ENCODE assay signal across 1 cellular context in the genomic region with DNA sequence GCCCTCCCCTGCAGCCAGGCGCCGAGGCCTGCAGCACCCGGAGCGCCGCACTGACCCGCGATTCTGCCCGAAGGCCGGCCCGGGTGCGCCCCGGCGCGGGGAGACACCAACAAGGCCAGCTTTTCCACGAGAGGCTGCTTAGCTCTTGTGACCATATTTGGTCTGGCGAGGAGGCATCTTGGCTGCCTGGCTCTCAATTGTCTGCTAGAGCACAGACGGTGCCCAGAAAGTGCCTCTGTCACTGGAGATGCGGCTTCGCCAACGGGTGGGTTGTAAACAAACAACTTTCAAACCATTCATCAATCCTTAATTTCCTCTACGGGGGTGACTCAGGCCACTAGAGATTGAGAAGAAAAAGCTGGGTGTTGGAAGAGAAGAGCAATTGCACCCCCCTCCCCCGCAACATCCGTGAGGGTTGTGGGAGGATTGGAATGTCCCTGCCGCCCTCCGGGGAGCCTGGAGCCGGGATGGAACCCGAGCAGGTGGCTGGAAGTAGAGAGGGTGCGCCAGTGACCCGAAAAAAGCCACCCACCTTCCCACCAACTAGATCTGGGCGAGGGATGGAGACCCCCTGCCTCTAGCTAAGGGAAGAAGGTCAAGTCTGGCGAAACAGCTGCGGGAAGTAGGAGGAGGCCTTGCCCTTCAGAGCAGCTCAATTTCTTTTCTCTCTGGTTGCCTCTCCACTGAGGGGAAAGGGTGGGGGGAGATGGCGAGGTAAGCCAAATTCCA.
TF ChIP-seq lines count a peak whose summit lies in the region.

No MANE protein-coding gene starts in this region.

TF ChIP-seq in GM12878, 131 proteins besides CTCF, POLR2A, EP300 and RAD21 (continued from another document and continues in another):
- TF ChIP-seq TBL1XR1 (IDR thresholded peaks at IDR 0.05; ENCODE audit: low read depth, low read length) = 0 out of 2 replicates have a peak, but pooled peaks have one; percentile 3
- TF ChIP-seq IKZF2 (IDR thresholded peaks at IDR 0.05) = peak in 1 of 2 experiments; percentile 65; a peak in 3 of 4 replicates
- TF ChIP-seq RB1 (IDR thresholded peaks at IDR 0.05; ENCODE audit: borderline replicate concordance) = peak; percentile 18; the same call in 1 of the 2 replicates
- TF ChIP-seq PML (IDR thresholded peaks at IDR 0.05; ENCODE audit: low read length) = peak; percentile 53; the same call in 1 of the 2 replicates
- TF ChIP-seq RUNX3 (IDR thresholded peaks at IDR 0.05; ENCODE audit: low read length) = peak; percentile 42
- TF ChIP-seq TCF3 (IDR thresholded peaks at IDR 0.05; ENCODE audit: borderline replicate concordance, insufficient read depth, low read depth, low read length) = no peak
- no peak for TF ChIP-seq NR2F1 (conservative IDR thresholded peaks at IDR 0.05)
- TF ChIP-seq BHLHE40 (IDR thresholded peaks at IDR 0.05; ENCODE audit: borderline replicate concordance in 1 of 2, low read depth in 2 of 2, low read length in 1 of 2) = peak in 1 of 2 experiments; percentile 63; a peak in 1 of 4 replicates
- peak; percentile 27; the same call in 1 of the 2 replicates for TF ChIP-seq SMC3 (IDR thresholded peaks at IDR 0.05; ENCODE audit: borderline replicate concordance, low read length)
- TF ChIP-seq ZSCAN29 (IDR thresholded peaks at IDR 0.05) = 0 out of 2 replicates have a peak, but pooled peaks have one; percentile 54
- TF ChIP-seq, protein P1, sequence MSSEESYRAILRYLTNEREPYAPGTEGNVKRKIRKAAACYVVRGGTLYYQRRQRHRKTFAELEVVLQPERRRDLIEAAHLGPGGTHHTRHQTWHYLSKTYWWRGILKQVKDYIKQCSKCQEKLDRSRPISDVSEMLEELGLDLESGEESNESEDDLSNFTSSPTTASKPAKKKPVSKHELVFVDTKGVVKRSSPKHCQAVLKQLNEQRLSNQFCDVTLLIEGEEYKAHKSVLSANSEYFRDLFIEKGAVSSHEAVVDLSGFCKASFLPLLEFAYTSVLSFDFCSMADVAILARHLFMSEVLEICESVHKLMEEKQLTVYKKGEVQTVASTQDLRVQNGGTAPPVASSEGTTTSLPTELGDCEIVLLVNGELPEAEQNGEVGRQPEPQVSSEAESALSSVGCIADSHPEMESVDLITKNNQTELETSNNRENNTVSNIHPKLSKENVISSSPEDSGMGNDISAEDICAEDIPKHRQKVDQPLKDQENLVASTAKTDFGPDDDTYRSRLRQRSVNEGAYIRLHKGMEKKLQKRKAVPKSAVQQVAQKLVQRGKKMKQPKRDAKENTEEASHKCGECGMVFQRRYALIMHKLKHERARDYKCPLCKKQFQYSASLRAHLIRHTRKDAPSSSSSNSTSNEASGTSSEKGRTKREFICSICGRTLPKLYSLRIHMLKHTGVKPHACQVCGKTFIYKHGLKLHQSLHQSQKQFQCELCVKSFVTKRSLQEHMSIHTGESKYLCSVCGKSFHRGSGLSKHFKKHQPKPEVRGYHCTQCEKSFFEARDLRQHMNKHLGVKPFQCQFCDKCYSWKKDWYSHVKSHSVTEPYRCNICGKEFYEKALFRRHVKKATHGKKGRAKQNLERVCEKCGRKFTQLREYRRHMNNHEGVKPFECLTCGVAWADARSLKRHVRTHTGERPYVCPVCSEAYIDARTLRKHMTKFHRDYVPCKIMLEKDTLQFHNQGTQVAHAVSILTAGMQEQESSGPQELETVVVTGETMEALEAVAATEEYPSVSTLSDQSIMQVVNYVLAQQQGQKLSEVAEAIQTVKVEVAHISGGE (CRISPR knock-in tag; IDR thresholded peaks at IDR 0.05) = no peak
- 0 out of 2 replicates have a peak, but pooled peaks have one; percentile 14 for TF ChIP-seq CREM (IDR thresholded peaks at IDR 0.05; ENCODE audit: low read depth)
- TF ChIP-seq SMARCA5 (IDR thresholded peaks at IDR 0.05) = peak; percentile 45; the same call in 1 of the 2 replicates
- no peak for TF ChIP-seq SPI1 (IDR thresholded peaks at IDR 0.05; ENCODE audit: borderline replicate concordance, insufficient read depth, low read depth, low read length)
- TF ChIP-seq, protein P2, sequence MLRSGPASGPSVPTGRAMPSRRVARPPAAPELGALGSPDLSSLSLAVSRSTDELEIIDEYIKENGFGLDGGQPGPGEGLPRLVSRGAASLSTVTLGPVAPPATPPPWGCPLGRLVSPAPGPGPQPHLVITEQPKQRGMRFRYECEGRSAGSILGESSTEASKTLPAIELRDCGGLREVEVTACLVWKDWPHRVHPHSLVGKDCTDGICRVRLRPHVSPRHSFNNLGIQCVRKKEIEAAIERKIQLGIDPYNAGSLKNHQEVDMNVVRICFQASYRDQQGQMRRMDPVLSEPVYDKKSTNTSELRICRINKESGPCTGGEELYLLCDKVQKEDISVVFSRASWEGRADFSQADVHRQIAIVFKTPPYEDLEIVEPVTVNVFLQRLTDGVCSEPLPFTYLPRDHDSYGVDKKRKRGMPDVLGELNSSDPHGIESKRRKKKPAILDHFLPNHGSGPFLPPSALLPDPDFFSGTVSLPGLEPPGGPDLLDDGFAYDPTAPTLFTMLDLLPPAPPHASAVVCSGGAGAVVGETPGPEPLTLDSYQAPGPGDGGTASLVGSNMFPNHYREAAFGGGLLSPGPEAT (IDR thresholded peaks at IDR 0.05; ENCODE audit: low read depth) = peak; percentile 63; the same call in 1 of the 2 replicates
- TF ChIP-seq WRNIP1 (IDR thresholded peaks at IDR 0.05; ENCODE audit: borderline replicate concordance, low read depth, low read length) = no peak
- TF ChIP-seq, protein P3, sequence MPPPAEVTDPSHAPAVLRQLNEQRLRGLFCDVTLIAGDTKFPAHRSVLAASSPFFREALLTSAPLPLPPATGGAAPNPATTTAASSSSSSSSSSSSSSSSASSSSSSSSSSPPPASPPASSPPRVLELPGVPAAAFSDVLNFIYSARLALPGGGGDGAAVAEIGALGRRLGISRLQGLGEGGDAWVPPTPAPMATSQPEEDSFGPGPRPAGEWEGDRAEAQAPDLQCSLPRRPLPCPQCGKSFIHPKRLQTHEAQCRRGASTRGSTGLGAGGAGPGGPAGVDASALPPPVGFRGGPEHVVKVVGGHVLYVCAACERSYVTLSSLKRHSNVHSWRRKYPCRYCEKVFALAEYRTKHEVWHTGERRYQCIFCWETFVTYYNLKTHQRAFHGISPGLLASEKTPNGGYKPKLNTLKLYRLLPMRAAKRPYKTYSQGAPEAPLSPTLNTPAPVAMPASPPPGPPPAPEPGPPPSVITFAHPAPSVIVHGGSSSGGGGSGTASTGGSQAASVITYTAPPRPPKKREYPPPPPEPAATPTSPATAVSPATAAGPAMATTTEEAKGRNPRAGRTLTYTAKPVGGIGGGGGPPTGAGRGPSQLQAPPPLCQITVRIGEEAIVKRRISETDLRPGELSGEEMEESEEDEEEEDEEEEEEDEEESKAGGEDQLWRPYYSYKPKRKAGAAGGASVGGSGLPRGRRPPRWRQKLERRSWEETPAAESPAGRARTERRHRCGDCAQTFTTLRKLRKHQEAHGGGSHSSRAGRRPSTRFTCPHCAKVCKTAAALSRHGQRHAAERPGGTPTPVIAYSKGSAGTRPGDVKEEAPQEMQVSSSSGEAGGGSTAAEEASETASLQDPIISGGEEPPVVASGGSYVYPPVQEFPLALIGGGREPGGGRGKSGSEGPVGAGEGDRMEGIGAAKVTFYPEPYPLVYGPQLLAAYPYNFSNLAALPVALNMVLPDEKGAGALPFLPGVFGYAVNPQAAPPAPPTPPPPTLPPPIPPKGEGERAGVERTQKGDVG (CRISPR knock-in tag; IDR thresholded peaks at IDR 0.05) = no peak
- TF ChIP-seq MTA2 (IDR thresholded peaks at IDR 0.05; ENCODE audit: low read depth) = no peak
- no peak for TF ChIP-seq RFX5 (IDR thresholded peaks at IDR 0.05; ENCODE audit: low read depth, low read length)
- 0 out of 2 replicates have a peak, but pooled peaks have one; percentile 35 for TF ChIP-seq TCF12 (IDR thresholded peaks at IDR 0.05; ENCODE audit: low read depth, low read length)
- no peak for TF ChIP-seq STAT3 (IDR thresholded peaks at IDR 0.05; ENCODE audit: low read depth, low read length)
- TF ChIP-seq KLF5 (IDR thresholded peaks at IDR 0.05; ENCODE audit: partially characterized antibody) = no peak
- peak in 1 of 2 experiments; percentile 15; a peak in 1 of 3 replicates for TF ChIP-seq EGR1 (IDR thresholded peaks at IDR 0.05; ENCODE audit: borderline replicate concordance in 1 of 2, low read depth in 2 of 2, low read length in 2 of 2)
- TF ChIP-seq, protein P4, sequence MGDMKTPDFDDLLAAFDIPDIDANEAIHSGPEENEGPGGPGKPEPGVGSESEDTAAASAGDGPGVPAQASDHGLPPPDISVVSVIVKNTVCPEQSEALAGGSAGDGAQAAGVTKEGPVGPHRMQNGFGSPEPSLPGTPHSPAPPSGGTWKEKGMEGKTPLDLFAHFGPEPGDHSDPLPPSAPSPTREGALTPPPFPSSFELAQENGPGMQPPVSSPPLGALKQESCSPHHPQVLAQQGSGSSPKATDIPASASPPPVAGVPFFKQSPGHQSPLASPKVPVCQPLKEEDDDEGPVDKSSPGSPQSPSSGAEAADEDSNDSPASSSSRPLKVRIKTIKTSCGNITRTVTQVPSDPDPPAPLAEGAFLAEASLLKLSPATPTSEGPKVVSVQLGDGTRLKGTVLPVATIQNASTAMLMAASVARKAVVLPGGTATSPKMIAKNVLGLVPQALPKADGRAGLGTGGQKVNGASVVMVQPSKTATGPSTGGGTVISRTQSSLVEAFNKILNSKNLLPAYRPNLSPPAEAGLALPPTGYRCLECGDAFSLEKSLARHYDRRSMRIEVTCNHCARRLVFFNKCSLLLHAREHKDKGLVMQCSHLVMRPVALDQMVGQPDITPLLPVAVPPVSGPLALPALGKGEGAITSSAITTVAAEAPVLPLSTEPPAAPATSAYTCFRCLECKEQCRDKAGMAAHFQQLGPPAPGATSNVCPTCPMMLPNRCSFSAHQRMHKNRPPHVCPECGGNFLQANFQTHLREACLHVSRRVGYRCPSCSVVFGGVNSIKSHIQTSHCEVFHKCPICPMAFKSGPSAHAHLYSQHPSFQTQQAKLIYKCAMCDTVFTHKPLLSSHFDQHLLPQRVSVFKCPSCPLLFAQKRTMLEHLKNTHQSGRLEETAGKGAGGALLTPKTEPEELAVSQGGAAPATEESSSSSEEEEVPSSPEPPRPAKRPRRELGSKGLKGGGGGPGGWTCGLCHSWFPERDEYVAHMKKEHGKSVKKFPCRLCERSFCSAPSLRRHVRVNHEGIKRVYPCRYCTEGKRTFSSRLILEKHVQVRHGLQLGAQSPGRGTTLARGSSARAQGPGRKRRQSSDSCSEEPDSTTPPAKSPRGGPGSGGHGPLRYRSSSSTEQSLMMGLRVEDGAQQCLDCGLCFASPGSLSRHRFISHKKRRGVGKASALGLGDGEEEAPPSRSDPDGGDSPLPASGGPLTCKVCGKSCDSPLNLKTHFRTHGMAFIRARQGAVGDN (IDR thresholded peaks at IDR 0.05) = peak; percentile 54
- TF ChIP-seq EED (IDR thresholded peaks at IDR 0.05; ENCODE audit: low read depth) = peak; percentile 72
- 0 out of 2 replicates have a peak, but pooled peaks have one; percentile 11 for TF ChIP-seq BCL11A (IDR thresholded peaks at IDR 0.05; ENCODE audit: low read depth, low read length)
- no peak for TF ChIP-seq CBFB (IDR thresholded peaks at IDR 0.05; ENCODE audit: low read depth)
- no peak for TF ChIP-seq CEBPB (IDR thresholded peaks at IDR 0.05; ENCODE audit: borderline replicate concordance in 1 of 2, low read depth in 2 of 2, low read length in 2 of 2)
- 0 out of 4 replicates have a peak, but pooled peaks of 1 of the 2 experiments have one; percentile 12 for TF ChIP-seq ETV6 (conservative IDR thresholded peaks at IDR 0.05 in 1 of 2, IDR thresholded peaks at IDR 0.05 in 1 of 2; ENCODE audit: borderline replicate concordance in 1 of 2, low read depth in 1 of 2)
- no peak for TF ChIP-seq POLR2AphosphoS2 (IDR thresholded peaks at IDR 0.05; ENCODE audit: low read depth, low read length)
- TF ChIP-seq PAX8 (IDR thresholded peaks at IDR 0.05) = no peak
- TF ChIP-seq JUND (IDR thresholded peaks at IDR 0.05; ENCODE audit: low read depth, low read length) = no peak
- TF ChIP-seq PAX5 (IDR thresholded peaks at IDR 0.05; ENCODE audit: borderline replicate concordance, low read depth, low read length) = peak; percentile 6; the same call in 1 of the 2 replicates
- TF ChIP-seq POU2F2 (IDR thresholded peaks at IDR 0.05; ENCODE audit: borderline replicate concordance, low read depth, low read length) = no peak; the same call in 2 of the 3 replicates
- TF ChIP-seq SRF (IDR thresholded peaks at IDR 0.05; ENCODE audit: low read depth in 2 of 2, low read length in 2 of 2) = peak; percentile 97
- TF ChIP-seq, protein P5, sequence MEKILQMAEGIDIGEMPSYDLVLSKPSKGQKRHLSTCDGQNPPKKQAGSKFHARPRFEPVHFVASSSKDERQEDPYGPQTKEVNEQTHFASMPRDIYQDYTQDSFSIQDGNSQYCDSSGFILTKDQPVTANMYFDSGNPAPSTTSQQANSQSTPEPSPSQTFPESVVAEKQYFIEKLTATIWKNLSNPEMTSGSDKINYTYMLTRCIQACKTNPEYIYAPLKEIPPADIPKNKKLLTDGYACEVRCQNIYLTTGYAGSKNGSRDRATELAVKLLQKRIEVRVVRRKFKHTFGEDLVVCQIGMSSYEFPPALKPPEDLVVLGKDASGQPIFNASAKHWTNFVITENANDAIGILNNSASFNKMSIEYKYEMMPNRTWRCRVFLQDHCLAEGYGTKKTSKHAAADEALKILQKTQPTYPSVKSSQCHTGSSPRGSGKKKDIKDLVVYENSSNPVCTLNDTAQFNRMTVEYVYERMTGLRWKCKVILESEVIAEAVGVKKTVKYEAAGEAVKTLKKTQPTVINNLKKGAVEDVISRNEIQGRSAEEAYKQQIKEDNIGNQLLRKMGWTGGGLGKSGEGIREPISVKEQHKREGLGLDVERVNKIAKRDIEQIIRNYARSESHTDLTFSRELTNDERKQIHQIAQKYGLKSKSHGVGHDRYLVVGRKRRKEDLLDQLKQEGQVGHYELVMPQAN (conservative IDR thresholded peaks at IDR 0.05) = peak; percentile 24; the same call in 1 of the 2 replicates
- peak; percentile 8; the same call in 1 of the 2 replicates for TF ChIP-seq MXI1 (IDR thresholded peaks at IDR 0.05; ENCODE audit: low read depth, low read length)
- peak; percentile 45; the same call in 1 of the 2 replicates for TF ChIP-seq TAF1 (IDR thresholded peaks at IDR 0.05; ENCODE audit: borderline replicate concordance, low read depth, low read length)
- no peak; the same call in 1 of the 2 replicates for TF ChIP-seq DPF2 (IDR thresholded peaks at IDR 0.05)
- no peak for TF ChIP-seq RBBP5 (conservative IDR thresholded peaks at IDR 0.05)
- TF ChIP-seq, protein P6, sequence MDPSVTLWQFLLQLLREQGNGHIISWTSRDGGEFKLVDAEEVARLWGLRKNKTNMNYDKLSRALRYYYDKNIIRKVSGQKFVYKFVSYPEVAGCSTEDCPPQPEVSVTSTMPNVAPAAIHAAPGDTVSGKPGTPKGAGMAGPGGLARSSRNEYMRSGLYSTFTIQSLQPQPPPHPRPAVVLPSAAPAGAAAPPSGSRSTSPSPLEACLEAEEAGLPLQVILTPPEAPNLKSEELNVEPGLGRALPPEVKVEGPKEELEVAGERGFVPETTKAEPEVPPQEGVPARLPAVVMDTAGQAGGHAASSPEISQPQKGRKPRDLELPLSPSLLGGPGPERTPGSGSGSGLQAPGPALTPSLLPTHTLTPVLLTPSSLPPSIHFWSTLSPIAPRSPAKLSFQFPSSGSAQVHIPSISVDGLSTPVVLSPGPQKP (IDR thresholded peaks at IDR 0.05; ENCODE audit: low read depth, low read length) = peak; percentile 96
- TF ChIP-seq CHD2 (IDR thresholded peaks at IDR 0.05; ENCODE audit: borderline replicate concordance, low read depth, low read length) = no peak
- TF ChIP-seq, protein P7, sequence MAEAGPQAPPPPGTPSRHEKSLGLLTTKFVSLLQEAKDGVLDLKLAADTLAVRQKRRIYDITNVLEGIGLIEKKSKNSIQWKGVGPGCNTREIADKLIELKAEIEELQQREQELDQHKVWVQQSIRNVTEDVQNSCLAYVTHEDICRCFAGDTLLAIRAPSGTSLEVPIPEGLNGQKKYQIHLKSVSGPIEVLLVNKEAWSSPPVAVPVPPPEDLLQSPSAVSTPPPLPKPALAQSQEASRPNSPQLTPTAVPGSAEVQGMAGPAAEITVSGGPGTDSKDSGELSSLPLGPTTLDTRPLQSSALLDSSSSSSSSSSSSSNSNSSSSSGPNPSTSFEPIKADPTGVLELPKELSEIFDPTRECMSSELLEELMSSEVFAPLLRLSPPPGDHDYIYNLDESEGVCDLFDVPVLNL (IDR thresholded peaks at IDR 0.05; ENCODE audit: low read depth, low read length) = no peak
